1 cellular context compared by ENCODE assay signal in the genomic region with DNA sequence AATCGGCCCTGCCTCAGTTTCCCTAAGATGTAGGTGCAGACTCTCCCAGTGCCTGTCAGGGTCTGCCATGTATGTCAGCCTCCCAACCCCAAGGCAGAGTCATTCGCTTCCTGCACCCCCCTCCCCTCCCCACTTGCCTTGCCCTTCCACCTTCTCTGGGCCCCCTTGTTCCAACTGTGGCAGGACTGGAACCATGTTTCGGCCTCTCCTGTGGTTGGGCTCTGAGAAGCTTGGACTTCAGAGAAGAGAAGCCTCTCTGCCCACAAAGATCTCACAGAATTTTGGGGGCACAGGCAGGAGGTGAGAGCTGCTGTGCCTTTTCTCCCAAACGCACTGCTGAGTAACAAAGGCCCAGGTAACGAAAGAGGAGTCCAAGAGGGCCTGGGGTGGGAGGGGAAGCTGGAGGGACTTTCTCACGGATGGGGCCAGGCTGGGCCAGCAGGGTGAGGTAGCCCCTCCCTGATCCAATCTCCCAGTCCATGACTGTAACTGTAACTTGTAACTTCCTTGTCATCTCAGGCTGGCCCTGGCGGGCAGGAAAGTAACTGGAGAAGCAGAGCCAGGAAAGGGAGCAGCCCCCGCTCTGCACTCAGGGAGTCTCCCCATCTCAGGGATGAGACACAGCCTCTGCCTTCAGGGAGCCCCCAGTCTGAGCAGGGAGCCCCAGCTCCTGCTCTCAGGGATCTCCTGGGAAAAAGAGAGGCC.
TF ChIP-seq lines count a peak whose summit lies in the region.

No MANE protein-coding gene starts in this region.

TF ChIP-seq in HEK293, 187 proteins besides CTCF, POLR2A, EP300 and RAD21 (continued from another document):
- TF ChIP-seq, protein P1, sequence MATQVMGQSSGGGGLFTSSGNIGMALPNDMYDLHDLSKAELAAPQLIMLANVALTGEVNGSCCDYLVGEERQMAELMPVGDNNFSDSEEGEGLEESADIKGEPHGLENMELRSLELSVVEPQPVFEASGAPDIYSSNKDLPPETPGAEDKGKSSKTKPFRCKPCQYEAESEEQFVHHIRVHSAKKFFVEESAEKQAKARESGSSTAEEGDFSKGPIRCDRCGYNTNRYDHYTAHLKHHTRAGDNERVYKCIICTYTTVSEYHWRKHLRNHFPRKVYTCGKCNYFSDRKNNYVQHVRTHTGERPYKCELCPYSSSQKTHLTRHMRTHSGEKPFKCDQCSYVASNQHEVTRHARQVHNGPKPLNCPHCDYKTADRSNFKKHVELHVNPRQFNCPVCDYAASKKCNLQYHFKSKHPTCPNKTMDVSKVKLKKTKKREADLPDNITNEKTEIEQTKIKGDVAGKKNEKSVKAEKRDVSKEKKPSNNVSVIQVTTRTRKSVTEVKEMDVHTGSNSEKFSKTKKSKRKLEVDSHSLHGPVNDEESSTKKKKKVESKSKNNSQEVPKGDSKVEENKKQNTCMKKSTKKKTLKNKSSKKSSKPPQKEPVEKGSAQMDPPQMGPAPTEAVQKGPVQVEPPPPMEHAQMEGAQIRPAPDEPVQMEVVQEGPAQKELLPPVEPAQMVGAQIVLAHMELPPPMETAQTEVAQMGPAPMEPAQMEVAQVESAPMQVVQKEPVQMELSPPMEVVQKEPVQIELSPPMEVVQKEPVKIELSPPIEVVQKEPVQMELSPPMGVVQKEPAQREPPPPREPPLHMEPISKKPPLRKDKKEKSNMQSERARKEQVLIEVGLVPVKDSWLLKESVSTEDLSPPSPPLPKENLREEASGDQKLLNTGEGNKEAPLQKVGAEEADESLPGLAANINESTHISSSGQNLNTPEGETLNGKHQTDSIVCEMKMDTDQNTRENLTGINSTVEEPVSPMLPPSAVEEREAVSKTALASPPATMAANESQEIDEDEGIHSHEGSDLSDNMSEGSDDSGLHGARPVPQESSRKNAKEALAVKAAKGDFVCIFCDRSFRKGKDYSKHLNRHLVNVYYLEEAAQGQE (tag by site-specific recombination; IDR thresholded peaks at IDR 0.05), result no peak
- TF ChIP-seq ZNF600 (tag by site-specific recombination; IDR thresholded peaks at IDR 0.05) (0 out of 2 replicates have a peak, but pooled peaks have one; percentile 24), ZNF354C (tag by site-specific recombination; IDR thresholded peaks at IDR 0.05; ENCODE audit: borderline replicate concordance, low read depth) (no peak), KLF8 (tag by site-specific recombination; IDR thresholded peaks at IDR 0.05) (no peak), ZIC2 (tag by site-specific recombination; IDR thresholded peaks at IDR 0.05) (no peak), ZXDB (tag by site-specific recombination; IDR thresholded peaks at IDR 0.05) (no peak), EGR2 (tag by site-specific recombination; IDR thresholded peaks at IDR 0.05; ENCODE audit: low read depth) (no peak), KLF16 (tag by site-specific recombination; IDR thresholded peaks at IDR 0.05) (no peak)
TF ChIP-seq in HEK293: peak in this region for 8.
